ENCODE assay signal across 6 cellular contexts in the genomic region with DNA sequence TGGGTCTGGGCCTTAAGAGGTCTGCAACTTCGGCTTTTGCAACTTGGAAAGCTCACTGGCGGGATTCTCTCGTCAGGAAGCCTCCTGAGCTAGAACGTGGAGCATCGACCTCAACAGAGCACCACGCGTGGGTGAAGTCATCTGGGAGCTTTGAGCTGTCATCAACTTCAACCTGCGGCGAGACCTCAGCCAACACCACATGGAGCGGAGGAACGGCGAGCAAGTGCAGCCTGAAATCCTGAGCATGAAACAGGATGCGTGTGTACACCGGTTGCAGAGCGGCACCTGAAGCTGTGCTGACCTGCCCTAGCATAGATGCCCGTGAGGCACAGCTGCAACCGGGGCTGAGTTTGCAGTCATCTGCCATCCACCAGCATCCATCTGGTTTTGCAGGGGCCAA.
"Had no signal": no experiment of that assay in that cellular context is flagged by ENCODE, and none has a peak within 500 bp of the region (broad histone marks: within the 10 kb centered on the region; RNA-seq: fewer than 3 reads in every experiment).

No MANE protein-coding gene starts in this region.

- H3K27ac ChIP-seq: HL-60 had no signal

- H3K4me3 ChIP-seq: K562 had no signal

- ATAC-seq: HepG2, K562 had no signal

- FAIRE-seq: HepG2, HTR-8/SVneo, K562 had no signal

- DNase-seq: IMR-90, KBM-7 had no signal
